Comparison of ENCODE assay signal across 1 cellular context in the genomic region with DNA sequence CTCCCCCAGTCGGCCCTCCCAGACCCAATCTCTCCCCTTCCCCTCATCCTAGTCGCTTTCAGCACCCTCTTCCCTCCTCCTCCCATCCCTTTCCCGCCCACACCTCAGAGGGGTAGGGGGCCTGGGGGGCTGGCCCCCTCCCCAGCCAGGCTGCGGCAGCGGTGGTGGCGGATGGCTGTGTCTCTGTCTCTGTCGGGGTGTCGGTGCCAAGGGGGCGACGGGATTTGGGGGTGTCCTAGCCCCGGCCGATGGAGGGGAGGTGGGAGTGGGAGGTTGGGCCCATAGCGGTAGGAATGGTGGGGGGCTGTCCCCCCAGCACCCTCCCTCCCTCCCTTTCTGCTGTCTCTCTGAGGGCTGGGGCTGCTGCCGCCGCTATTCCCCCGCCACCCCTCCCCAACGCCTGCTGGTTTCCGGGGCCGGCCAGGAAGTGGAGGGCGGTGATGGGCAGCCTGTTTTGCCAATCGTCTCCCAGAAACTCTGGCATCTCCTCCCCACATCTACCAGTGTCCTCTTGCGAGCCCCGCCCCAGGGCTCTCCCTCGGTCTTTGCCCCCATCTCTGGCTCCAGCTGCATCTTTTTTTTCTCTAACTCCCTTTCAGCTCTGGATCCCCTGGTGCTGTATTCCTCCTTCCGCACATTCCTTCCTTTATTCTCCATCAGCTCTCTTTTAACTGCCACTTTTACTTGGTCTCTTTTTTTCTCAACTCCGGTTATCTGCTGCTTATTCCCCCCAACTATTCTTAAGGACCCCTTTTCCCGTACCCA.
TF ChIP-seq lines count a peak whose summit lies in the region.

A gene with protein sequence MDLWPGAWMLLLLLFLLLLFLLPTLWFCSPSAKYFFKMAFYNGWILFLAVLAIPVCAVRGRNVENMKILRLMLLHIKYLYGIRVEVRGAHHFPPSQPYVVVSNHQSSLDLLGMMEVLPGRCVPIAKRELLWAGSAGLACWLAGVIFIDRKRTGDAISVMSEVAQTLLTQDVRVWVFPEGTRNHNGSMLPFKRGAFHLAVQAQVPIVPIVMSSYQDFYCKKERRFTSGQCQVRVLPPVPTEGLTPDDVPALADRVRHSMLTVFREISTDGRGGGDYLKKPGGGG (minus strand): TSS at position 374 of the 765 bp plus-strand sequence. CDS start 4,588 bp downstream, outside the sequence.

TF ChIP-seq in HepG2, 621 proteins besides CTCF, POLR2A, EP300 and RAD21 (continued from another document and continues in another):
- TF ChIP-seq HNF1A (IDR thresholded peaks at IDR 0.05; ENCODE audit: low read depth), result no peak
- no peak for TF ChIP-seq HNF1A (CRISPR knock-in tag; IDR thresholded peaks at IDR 0.05; ENCODE audit: borderline replicate concordance)
- no peak for TF ChIP-seq DBP (CRISPR knock-in tag; IDR thresholded peaks at IDR 0.05; ENCODE audit: not compliant biosample characterization)
- no peak; the same call in 1 of the 2 replicates for TF ChIP-seq ZFP36L2 (CRISPR knock-in tag; IDR thresholded peaks at IDR 0.05)
- no peak for TF ChIP-seq TEAD2 (CRISPR knock-in tag; IDR thresholded peaks at IDR 0.05)
- no peak for TF ChIP-seq ZSCAN22 (CRISPR knock-in tag; IDR thresholded peaks at IDR 0.05)
- TF ChIP-seq, protein P1, sequence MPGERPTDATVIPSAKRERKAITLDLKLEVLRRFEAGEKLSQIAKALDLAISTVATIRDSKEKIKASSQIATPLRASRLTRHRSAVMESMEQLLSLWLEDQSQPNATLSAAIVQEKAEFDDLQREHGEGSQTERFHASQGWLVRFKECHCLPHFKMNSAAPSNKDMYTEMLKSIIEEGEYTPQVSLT (CRISPR knock-in tag; IDR thresholded peaks at IDR 0.05; ENCODE audit: borderline replicate concordance, low read depth), result no peak
- TF ChIP-seq TGIF2 (CRISPR knock-in tag; IDR thresholded peaks at IDR 0.05), result peak; percentile 34
- no peak for TF ChIP-seq ZNF720 (CRISPR knock-in tag; IDR thresholded peaks at IDR 0.05)
- TF ChIP-seq ZNF841 (CRISPR knock-in tag; IDR thresholded peaks at IDR 0.05; ENCODE audit: borderline replicate concordance), result no peak
- TF ChIP-seq HNRNPL (IDR thresholded peaks at IDR 0.05; ENCODE audit: low read depth, low read length), result 0 out of 2 replicates have a peak, but pooled peaks have one; percentile 57
- TF ChIP-seq ZBTB21 (CRISPR knock-in tag; IDR thresholded peaks at IDR 0.05), result no peak; the same call in 1 of the 2 replicates
- TF ChIP-seq NR0B2 (CRISPR knock-in tag; IDR thresholded peaks at IDR 0.05), result no peak
- TF ChIP-seq ZNF605 (CRISPR knock-in tag; IDR thresholded peaks at IDR 0.05), result peak; percentile 48
- no peak; the same call in 1 of the 2 replicates for TF ChIP-seq SMAD1 (CRISPR knock-in tag; IDR thresholded peaks at IDR 0.05; ENCODE audit: borderline replicate concordance, low read depth)
- no peak; the same call in 1 of the 2 replicates for TF ChIP-seq GATAD2A (CRISPR knock-in tag; IDR thresholded peaks at IDR 0.05)
- no peak for TF ChIP-seq ZBTB4 (CRISPR knock-in tag; IDR thresholded peaks at IDR 0.05; ENCODE audit: borderline replicate concordance)
- TF ChIP-seq THAP9 (CRISPR knock-in tag; IDR thresholded peaks at IDR 0.05; ENCODE audit: borderline replicate concordance), result peak; percentile 43; the same call in 1 of the 2 replicates
- peak; percentile 24; the same call in 1 of the 2 replicates for TF ChIP-seq FOXO1 (CRISPR knock-in tag; IDR thresholded peaks at IDR 0.05)
- peak; percentile 68; the same call in 1 of the 2 replicates for TF ChIP-seq ZNF563 (CRISPR knock-in tag; IDR thresholded peaks at IDR 0.05)
- TF ChIP-seq ZNF597 (CRISPR knock-in tag; IDR thresholded peaks at IDR 0.05), result no peak
- TF ChIP-seq IRX3 (CRISPR knock-in tag; IDR thresholded peaks at IDR 0.05; ENCODE audit: borderline replicate concordance, low read depth), result no peak
- peak; percentile 83 for TF ChIP-seq KLF12 (CRISPR knock-in tag; IDR thresholded peaks at IDR 0.05; ENCODE audit: borderline replicate concordance)
- TF ChIP-seq, protein P2, sequence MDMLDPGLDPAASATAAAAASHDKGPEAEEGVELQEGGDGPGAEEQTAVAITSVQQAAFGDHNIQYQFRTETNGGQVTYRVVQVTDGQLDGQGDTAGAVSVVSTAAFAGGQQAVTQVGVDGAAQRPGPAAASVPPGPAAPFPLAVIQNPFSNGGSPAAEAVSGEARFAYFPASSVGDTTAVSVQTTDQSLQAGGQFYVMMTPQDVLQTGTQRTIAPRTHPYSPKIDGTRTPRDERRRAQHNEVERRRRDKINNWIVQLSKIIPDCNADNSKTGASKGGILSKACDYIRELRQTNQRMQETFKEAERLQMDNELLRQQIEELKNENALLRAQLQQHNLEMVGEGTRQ (IDR thresholded peaks at IDR 0.05; ENCODE audit: low read depth, low read length), result no peak
- TF ChIP-seq, protein P2 (CRISPR knock-in tag; IDR thresholded peaks at IDR 0.05; ENCODE audit: borderline replicate concordance), result no peak
- TF ChIP-seq ZSCAN29 (CRISPR knock-in tag; conservative IDR thresholded peaks at IDR 0.05), result no peak
- no peak for TF ChIP-seq SMARCE1 (IDR thresholded peaks at IDR 0.05; ENCODE audit: borderline replicate concordance)
- TF ChIP-seq ZNF44 (CRISPR knock-in tag; IDR thresholded peaks at IDR 0.05), result no peak
- no peak for TF ChIP-seq ZNF567 (CRISPR knock-in tag; IDR thresholded peaks at IDR 0.05; ENCODE audit: borderline replicate concordance)
- no peak for TF ChIP-seq ATF4 (CRISPR knock-in tag; IDR thresholded peaks at IDR 0.05)
- TF ChIP-seq JUNB (CRISPR knock-in tag; IDR thresholded peaks at IDR 0.05; ENCODE audit: borderline replicate concordance), result no peak
- TF ChIP-seq, protein P3, sequence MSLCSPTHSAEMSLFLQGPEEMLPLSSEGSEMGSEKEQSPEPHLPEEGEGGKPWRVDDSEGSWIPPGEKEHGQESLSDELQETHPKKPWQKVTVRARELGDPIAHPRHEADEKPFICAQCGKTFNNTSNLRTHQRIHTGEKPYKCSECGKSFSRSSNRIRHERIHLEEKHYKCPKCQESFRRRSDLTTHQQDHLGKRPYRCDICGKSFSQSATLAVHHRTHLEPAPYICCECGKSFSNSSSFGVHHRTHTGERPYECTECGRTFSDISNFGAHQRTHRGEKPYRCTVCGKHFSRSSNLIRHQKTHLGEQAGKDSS (CRISPR knock-in tag; IDR thresholded peaks at IDR 0.05; ENCODE audit: borderline replicate concordance, low read depth), result peak; percentile 55; the same call in 1 of the 2 replicates
- peak; percentile 80 for TF ChIP-seq CBX1 (IDR thresholded peaks at IDR 0.05; ENCODE audit: low read depth)
- 0 out of 2 replicates have a peak, but pooled peaks have one; percentile 71 for TF ChIP-seq DNMT1 (CRISPR knock-in tag; IDR thresholded peaks at IDR 0.05)
- no peak for TF ChIP-seq FOXM1 (CRISPR knock-in tag; IDR thresholded peaks at IDR 0.05)
- TF ChIP-seq, protein P4, sequence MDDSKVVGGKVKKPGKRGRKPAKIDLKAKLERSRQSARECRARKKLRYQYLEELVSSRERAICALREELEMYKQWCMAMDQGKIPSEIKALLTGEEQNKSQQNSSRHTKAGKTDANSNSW (CRISPR knock-in tag; IDR thresholded peaks at IDR 0.05; ENCODE audit: borderline replicate concordance), result no peak
